In genomic region chr12:3200779-3201738, GRCh38 we compare ENCODE assay signal across 8 cellular contexts.
DNase-seq lines count a peak whose midpoint lies in the region; ATAC-seq and TF ChIP-seq lines count a peak whose summit lies in the region.

No MANE protein-coding gene starts in this region.

- intact Hi-C loops in lower lobe of right lung (cut with DNase I): no loop called here

- H3K36me3 Mint-ChIP-seq in T-helper 1 cell treated with Interleukin-12 subunit alpha and Interleukin-12 subunit beta and Interleukin-4 antibody, amounts not matched to agents 30 μg/mL and 1 μg/mL, for 36 hours (ENCODE audit: low read depth): peaks cover 2% of the 10 kb centered on the region

- 22 to 49% methylated on average over 29 to 30 of the region's 50 CpGs for WGBS in tibial nerve, 2 donors

- no peaks in the 10 kb centered on the region for H3K9me3 ChIP-seq in lower lobe of right lung
- no peaks in the 10 kb centered on the region for H3K9me3 ChIP-seq in tibial nerve

- peak overlapping the region; percentile 40 for H3K4me3 Mint-ChIP-seq in T-helper 1 cell treated with Interleukin-12 subunit alpha and Interleukin-12 subunit beta and Interleukin-4 antibody, amounts not matched to agents 30 μg/mL and 1 μg/mL, for 36 hours

- in situ Hi-C loops in brain microvascular endothelial cell (cut with HindIII; ENCODE audit: low pct_ligation_motif_present, low sequenced_read_pairs): no loop called here

- H3K27me3 Mint-ChIP-seq in T-helper 1 cell treated with Interleukin-12 subunit alpha and Interleukin-12 subunit beta and Interleukin-4 antibody, amounts not matched to agents 30 μg/mL and 1 μg/mL, for 36 hours (ENCODE audit: low read depth): peaks cover 52% of the 10 kb centered on the region

- ATAC-seq in lower lobe of right lung (no peak), HG03354 (IDR thresholded peaks at IDR 0.05; ENCODE audit: poor library complexity, severe bottlenecking, unreplicated experiment) (no peak), GM18511 (IDR thresholded peaks at IDR 0.05; ENCODE audit: unreplicated experiment) (no peak)

- no peaks in the 10 kb centered on the region for H3K36me3 ChIP-seq in brain microvascular endothelial cell (replicated peaks)
- no peaks in the 10 kb centered on the region for H3K36me3 ChIP-seq in lower lobe of right lung
- no peaks in the 10 kb centered on the region for H3K36me3 ChIP-seq in tibial nerve

- H3K27ac ChIP-seq in brain microvascular endothelial cell (no peak overlapping the region), lower lobe of right lung (no peak overlapping the region), tibial nerve (peak overlapping the region in 1 of 4 donors; percentile 29)

- TF ChIP-seq EP300 in tibial nerve (IDR thresholded peaks at IDR 0.05): no peak

- H3K4me3 ChIP-seq in brain microvascular endothelial cell (ENCODE audit: low read depth, low read length) (peak overlapping the region; percentile 57), lower lobe of right lung (peak overlapping the region; percentile 48), tibial nerve (peak overlapping the region; percentile 34 to 58 (median 38))

- H3K4me1 Mint-ChIP-seq in T-helper 1 cell treated with Interleukin-12 subunit alpha and Interleukin-12 subunit beta and Interleukin-4 antibody, amounts not matched to agents 30 μg/mL and 1 μg/mL, for 36 hours (ENCODE audit: low read depth): peaks cover 5% of the 10 kb centered on the region

- H3K9me3 Mint-ChIP-seq in T-helper 1 cell treated with Interleukin-12 subunit alpha and Interleukin-12 subunit beta and Interleukin-4 antibody, amounts not matched to agents 30 μg/mL and 1 μg/mL, for 36 hours: no peaks in the 10 kb centered on the region

- TF ChIP-seq POLR2A in tibial nerve (IDR thresholded peaks at IDR 0.05): no peak

- peak overlapping the region; percentile 45 for H3K27ac Mint-ChIP-seq in T-helper 1 cell treated with Interleukin-12 subunit alpha and Interleukin-12 subunit beta and Interleukin-4 antibody, amounts not matched to agents 30 μg/mL and 1 μg/mL, for 36 hours

- TF ChIP-seq CTCF in brain microvascular endothelial cell (IDR thresholded peaks at IDR 0.05; ENCODE audit: low read depth, low read length, missing control alignments) (no peak), lower lobe of right lung (IDR thresholded peaks at IDR 0.05) (no peak), tibial nerve (IDR thresholded peaks at IDR 0.05) (no peak), GM20000 (IDR thresholded peaks at IDR 0.05; ENCODE audit: extremely low read depth, missing control alignments) (no peak)

- no peaks in the 10 kb centered on the region for H3K27me3 ChIP-seq in brain microvascular endothelial cell (replicated peaks)
- H3K27me3 ChIP-seq in lower lobe of right lung (ENCODE audit: low read depth): peaks cover 20% of the 10 kb centered on the region
- H3K27me3 ChIP-seq in tibial nerve: peaks cover 0 to 13% of the 10 kb centered on the region in 2 donors

- no peak for DNase-seq in T-helper 1 cell
- no peak for DNase-seq in brain microvascular endothelial cell
- DNase-seq in lower lobe of right lung: no peak
- DNase-seq in tibial nerve (ENCODE audit: low spot score in 2 of 2): no peak
- DNase-seq in GM20000 (ENCODE audit: low spot score): no peak

- peaks cover 42% of the 10 kb centered on the region for H3K4me1 ChIP-seq in lower lobe of right lung
- H3K4me1 ChIP-seq in tibial nerve: peaks cover 0 to 70% (median 17%) of the 10 kb centered on the region in 4 donors
